In the genomic region with DNA sequence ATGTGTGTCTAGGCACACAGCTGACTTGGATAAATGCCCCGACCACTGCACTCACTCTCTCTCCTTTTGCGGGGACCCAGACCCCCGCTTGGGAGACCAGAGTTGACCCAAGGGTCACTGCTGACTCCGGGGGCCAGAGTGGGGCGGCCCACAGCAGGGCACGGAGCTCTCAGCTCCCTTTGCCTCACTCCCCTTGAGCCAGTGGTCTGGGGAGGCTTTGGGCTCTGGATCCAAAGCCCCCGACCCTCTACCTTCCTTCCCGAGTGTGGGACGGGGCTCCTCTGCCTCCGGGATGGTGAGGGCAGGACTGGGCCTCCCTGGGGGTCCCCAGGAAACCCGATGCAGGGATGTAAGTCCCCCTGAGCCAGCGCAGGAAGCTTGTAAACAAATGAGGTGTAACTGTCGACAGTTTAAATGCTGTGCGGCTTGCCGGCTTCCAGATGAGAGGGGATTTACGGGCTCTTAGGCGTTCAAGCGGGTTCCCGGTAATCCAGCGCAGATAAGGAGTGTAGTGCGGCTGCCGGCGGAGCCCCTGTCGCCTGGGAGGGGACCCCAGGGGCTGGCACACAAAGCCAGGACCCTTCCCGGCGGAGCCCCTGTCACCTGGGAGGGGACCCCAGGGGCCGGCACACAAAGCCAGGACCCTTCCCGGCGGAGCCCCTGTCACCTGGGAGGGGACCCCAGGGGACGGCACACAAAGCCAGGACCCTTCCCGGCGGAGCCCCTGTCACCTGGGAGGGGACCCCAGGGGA, we compare ENCODE assay signal across 18 cellular contexts. TPM values are rescaled to one million over a fixed set of nuclear protein-coding genes. Genes with fewer than 3 reads are reported as not detected.
DNase-seq lines count a peak whose midpoint lies in the region; ATAC-seq and TF ChIP-seq lines count a peak whose summit lies in the region.
"Had no signal": no experiment of that assay in that cellular context is flagged by ENCODE, and none has a peak within 500 bp of the region (broad histone marks: within the 10 kb centered on the region; RNA-seq: fewer than 3 reads in every experiment).

No MANE protein-coding gene starts in this region.

- H3K9me3 ChIP-seq in endodermal cell (ENCODE audit: control insufficient read depth, low read length), result peaks cover 17% of the 10 kb centered on the region
- no peaks in the 10 kb centered on the region for H3K9me3 ChIP-seq in spleen
- H3K9me3 ChIP-seq: SK-N-SH had no signal

- H3K9ac ChIP-seq in endodermal cell (ENCODE audit: extremely low read depth, low read length, poor library complexity, severe bottlenecking), result no peak overlapping the region
- H3K9ac ChIP-seq: SK-N-SH had no signal

- CTCF ChIA-PET in activated naive CD4-positive, alpha-beta T cell treated with anti-CD3 and anti-CD28 coated beads, Interleukin-2, amount 10 ng/mL, durations not matched to agents 7 days and 5 days (lab: Charles Lee), result interaction anchor here (0.5 kb wide), 1 partner anchor 51 kb away, joined by 3 read pairs; no protein-coding TSS in a partner anchor

- no peak overlapping the region for H3K4me3 ChIP-seq in H7 (ENCODE audit: insufficient read depth, low read depth, low read length)
- H3K4me3 ChIP-seq in endodermal cell (ENCODE audit: low read length), result no peak overlapping the region
- no peak overlapping the region for H3K4me3 ChIP-seq in spleen

- H3K27ac ChIP-seq in endodermal cell (ENCODE audit: low read depth, low read length) (no peak overlapping the region), spleen (no peak overlapping the region)

- no peaks in the 10 kb centered on the region for H3K36me3 ChIP-seq in H7 (replicated peaks; ENCODE audit: control insufficient read depth, insufficient read depth, low read length)
- H3K36me3 ChIP-seq in endodermal cell (ENCODE audit: control insufficient read depth, insufficient read depth, low read length), result no peaks in the 10 kb centered on the region
- H3K36me3 ChIP-seq in spleen, result no peaks in the 10 kb centered on the region

- peaks cover 18% of the 10 kb centered on the region for H3K27me3 Mint-ChIP-seq in activated naive CD4-positive, alpha-beta T cell treated with anti-CD3 and anti-CD28 coated beads, Interleukin-2, amount 10 ng/mL, durations not matched to agents 7 days and 5 days
- H3K27me3 Mint-ChIP-seq in endodermal cell (ENCODE audit: insufficient read depth), result no peaks in the 10 kb centered on the region

- TF ChIP-seq POLR2A in spleen (IDR thresholded peaks at IDR 0.05), result no peak

- no peak for ATAC-seq in activated naive CD4-positive, alpha-beta T cell treated with anti-CD3 and anti-CD28 coated beads, Interleukin-2, amount 50 U/mL, for 72 hours
- ATAC-seq: CD8-positive, alpha-beta T cell; Right ventricle myocardium inferior had no signal

- H3K27ac Mint-ChIP-seq in activated naive CD4-positive, alpha-beta T cell treated with anti-CD3 and anti-CD28 coated beads, Interleukin-2, amount 10 ng/mL, durations not matched to agents 7 days and 5 days, result no peak overlapping the region
- no peak overlapping the region for H3K27ac Mint-ChIP-seq in activated naive CD4-positive, alpha-beta T cell treated with anti-CD3 and anti-CD28 coated beads, Interleukin-2, amount 50 U/mL, for 72 hours
- no peak overlapping the region for H3K27ac Mint-ChIP-seq in endodermal cell
- H3K27ac Mint-ChIP-seq: CD8-positive, alpha-beta T cell had no signal

- peaks cover 19% of the 10 kb centered on the region for H3K4me1 Mint-ChIP-seq in activated naive CD4-positive, alpha-beta T cell treated with anti-CD3 and anti-CD28 coated beads, Interleukin-2, amount 10 ng/mL, durations not matched to agents 7 days and 5 days
- H3K4me1 Mint-ChIP-seq in endodermal cell, result no peaks in the 10 kb centered on the region

- TF ChIP-seq CTCF in endodermal cell (conservative IDR thresholded peaks at IDR 0.05), result no peak
- TF ChIP-seq CTCF in spleen (IDR thresholded peaks at IDR 0.05 in 8 of 11, conservative IDR thresholded peaks at IDR 0.05 in 3 of 11), result no peak

- no peaks in the 10 kb centered on the region for H3K36me3 Mint-ChIP-seq in activated naive CD4-positive, alpha-beta T cell treated with anti-CD3 and anti-CD28 coated beads, Interleukin-2, amount 10 ng/mL, durations not matched to agents 7 days and 5 days
- H3K36me3 Mint-ChIP-seq in activated naive CD4-positive, alpha-beta T cell treated with anti-CD3 and anti-CD28 coated beads, Interleukin-2, amount 50 U/mL, for 72 hours, result no peaks in the 10 kb centered on the region
- H3K36me3 Mint-ChIP-seq in endodermal cell (ENCODE audit: low read depth), result no peaks in the 10 kb centered on the region
- H3K36me3 Mint-ChIP-seq: CD8-positive, alpha-beta T cell had no signal

- WGBS in endodermal cell (ENCODE audit: insufficient coverage in 1 of 2, insufficient read length in 1 of 2), 2 experiments, result 87 to 90% methylated on average over 14 to 32 of the region's 32 CpGs
- 38 to 55% (median 46%) methylated on average over 18 to 32 of the region's 32 CpGs for WGBS in spleen, 5 donors

- H3K27me3 ChIP-seq in H7 (ENCODE audit: control insufficient read depth, insufficient read depth, low read length), result no peaks in the 10 kb centered on the region
- no peaks in the 10 kb centered on the region for H3K27me3 ChIP-seq in endodermal cell (ENCODE audit: control insufficient read depth, insufficient read depth, low read length, poor library complexity, severe bottlenecking)
- peaks cover 0 to 56% (median 20%) of the 10 kb centered on the region in 7 donors for H3K27me3 ChIP-seq in spleen (replicated peaks in 1 of 7)

- no peaks in the 10 kb centered on the region for H3K9me3 Mint-ChIP-seq in activated naive CD4-positive, alpha-beta T cell treated with anti-CD3 and anti-CD28 coated beads, Interleukin-2, amount 10 ng/mL, durations not matched to agents 7 days and 5 days
- no peaks in the 10 kb centered on the region for H3K9me3 Mint-ChIP-seq in activated naive CD4-positive, alpha-beta T cell treated with anti-CD3 and anti-CD28 coated beads, Interleukin-2, amount 50 U/mL, for 72 hours
- H3K9me3 Mint-ChIP-seq in endodermal cell, result peaks cover 51% of the 10 kb centered on the region
- H3K9me3 Mint-ChIP-seq: CD8-positive, alpha-beta T cell had no signal

- DNase-seq in activated naive CD4-positive, alpha-beta T cell treated with anti-CD3 and anti-CD28 coated beads, Interleukin-2, amount 10 ng/mL, durations not matched to agents 7 days and 5 days, result peak; percentile 8
- DNase-seq in activated naive CD4-positive, alpha-beta T cell treated with anti-CD3 and anti-CD28 coated beads, Interleukin-2, amount 50 U/mL, for 72 hours (ENCODE audit: low spot score in 2 of 2), result no peak
- DNase-seq in H7, result peak; percentile 19
- peak; percentile 29 for DNase-seq in endodermal cell
- peak; percentile 58 for DNase-seq in spleen
- DNase-seq in activated gamma-delta T cell treated with Interleukin-2 at 50 U/mL for 16 hours, result no peak
- DNase-seq in NOMO-1 treated with DMSO at 0.1 percent for 48 hours (lab: John Stamatoyannopoulos, UW; ENCODE audit: unreplicated experiment), result no peak
- DNase-seq: ACHN, GOT3, IMR-90, Kasumi-1, NCI-H1417 treated with DMSO at 0.1 percent for 48 hours, NCI-H2081, NCI-H2227 treated with DMSO at 0.1 percent for 48 hours, SK-N-SH had no signal

- H3K4me1 ChIP-seq in endodermal cell (ENCODE audit: control insufficient read depth, insufficient read depth, low read length) (no peaks in the 10 kb centered on the region), spleen (peaks cover 0 to under 1% (median 0%) of the 10 kb centered on the region in 6 donors)

- intact Hi-C loops in spleen (cut with DNase I; ENCODE audit: low total_unique reads), result no loop called here

- no peak overlapping the region for H3K4me3 Mint-ChIP-seq in activated naive CD4-positive, alpha-beta T cell treated with anti-CD3 and anti-CD28 coated beads, Interleukin-2, amount 10 ng/mL, durations not matched to agents 7 days and 5 days
- no peak overlapping the region for H3K4me3 Mint-ChIP-seq in endodermal cell
- H3K4me3 Mint-ChIP-seq: CD8-positive, alpha-beta T cell had no signal

RNA-seq across cellular contexts. Expression of a gene that starts 7.4 kb away (rescaled TPM):
- not detected for total RNA-seq in activated naive CD4-positive, alpha-beta T cell treated with anti-CD3 and anti-CD28 coated beads, Interleukin-2, amount 50 U/mL, for 72 hours
- 0.21 TPM in 1 of 2 replicates, not detected in the other for total RNA-seq in H7 (2014; rRNA removed; shearing (Covaris generic))
- total RNA-seq in endodermal cell, result not detected
- not detected for polyA plus RNA-seq in endodermal cell (2013, experiment 1 of 2)
- not detected for polyA plus RNA-seq in endodermal cell (2013, experiment 2 of 2)
- not detected for total RNA-seq in spleen
- not detected for polyA plus RNA-seq in spleen
- total RNA-seq: CD8-positive, alpha-beta T cell; Daoy; IMR-90; Right ventricle myocardium inferior had no signal
- polyA plus RNA-seq: IMR-90, SK-N-SH had no signal

RNA-seq across cellular contexts. Expression of a gene that starts 40.3 kb away (rescaled TPM):
- under 1 TPM in 1 of 2 donors, not detected in 1; 0.25 TPM for total RNA-seq in activated naive CD4-positive, alpha-beta T cell treated with anti-CD3 and anti-CD28 coated beads, Interleukin-2, amount 50 U/mL, for 72 hours
- total RNA-seq in H7 (2014; rRNA removed; shearing (Covaris generic)), result 0.69 and 1.1 TPM in 2 replicates
- total RNA-seq in endodermal cell (1 to 10 TPM; 2.1 to 4.0 TPM), spleen (1 to 10 TPM in 6 of 7 donors, under 1 TPM in 1; 0.51 to 3.2 (median 1.7) TPM)
- 9.2 TPM for polyA plus RNA-seq in endodermal cell (2013, experiment 1 of 2)
- polyA plus RNA-seq in endodermal cell (2013, experiment 2 of 2), result 6.9 TPM
- under 1 TPM; 0.43 to 0.99 (median 0.44) TPM for polyA plus RNA-seq in spleen
- total RNA-seq: CD8-positive, alpha-beta T cell; IMR-90 had no signal
- polyA plus RNA-seq: SK-N-SH had no signal

Comparison
In these comparisons a context has a peak if more than half of its experiments do, and no peak if none do; other contexts are left out.
1. DNase-seq: peak in activated naive CD4-positive, alpha-beta T cell treated with anti-CD3 and anti-CD28 coated beads, Interleukin-2, amount 10 ng/mL, durations not matched to agents 7 days and 5 days (single experiment), H7 (single experiment), endodermal cell (single experiment) and spleen (single experiment); none in activated naive CD4-positive, alpha-beta T cell treated with anti-CD3 and anti-CD28 coated beads, Interleukin-2, amount 50 U/mL, for 72 hours (0 of 2), activated gamma-delta T cell treated with Interleukin-2 at 50 U/mL for 16 hours (single experiment) and NOMO-1 treated with DMSO at 0.1 percent for 48 hours (single experiment).